Comparison of ENCODE assay signal across 8 cellular contexts in the genomic region with DNA sequence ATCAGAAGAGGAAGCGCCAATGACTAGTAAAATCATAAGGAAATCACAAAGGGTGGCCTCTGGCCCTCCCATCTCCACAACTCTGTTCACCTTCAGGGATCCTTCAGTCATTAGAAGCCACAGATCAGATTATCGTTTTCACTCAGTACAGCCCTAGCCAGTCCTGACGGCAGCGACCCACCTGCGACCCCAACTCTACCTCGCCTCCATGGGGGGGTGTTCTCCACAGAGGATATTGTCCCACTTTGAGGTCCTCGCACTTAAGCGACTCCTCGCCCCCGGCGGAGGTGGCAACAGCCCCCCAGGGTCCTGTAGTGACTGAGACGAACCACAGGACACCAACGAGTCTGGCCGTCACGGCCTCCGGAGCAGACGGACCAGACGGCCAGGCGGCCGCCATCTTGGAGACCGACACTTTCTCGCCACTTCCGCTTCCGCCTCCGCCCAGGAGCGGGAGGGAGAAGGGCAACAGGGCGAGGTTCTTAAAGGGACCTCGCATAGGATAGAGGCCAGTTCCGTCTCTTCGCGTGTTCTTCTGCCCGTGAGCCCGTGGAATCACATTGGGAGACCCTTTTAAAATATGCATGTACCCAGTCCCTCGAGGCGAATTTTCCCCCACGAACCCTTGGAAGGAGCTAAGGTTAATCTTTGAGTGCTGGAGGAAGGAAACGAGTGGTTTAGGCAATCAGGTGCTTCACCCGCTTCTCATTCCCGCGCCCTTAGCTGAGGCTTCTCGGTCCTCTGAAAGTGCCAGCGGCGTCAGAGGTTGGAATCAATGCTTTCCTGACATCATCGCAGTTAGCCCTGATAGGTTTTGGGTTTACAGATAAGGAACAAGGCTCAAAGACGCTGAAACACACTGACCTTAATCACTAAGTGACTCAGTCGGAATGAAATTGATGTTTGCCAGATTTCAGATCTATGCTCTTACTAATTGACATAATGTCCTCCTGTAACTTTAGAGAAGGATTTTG. TPM values are rescaled to one million over a fixed set of nuclear protein-coding genes. Genes with fewer than 3 reads are reported as not detected.
DNase-seq lines count a peak whose midpoint lies in the region; ATAC-seq and TF ChIP-seq lines count a peak whose summit lies in the region.

A gene (minus strand): TSS at position 421 of the 974 bp plus-strand sequence. CDS start 21 bp downstream, at position 400.

- peak within 1 kb of the TSS; percentile 96 for H3K4me2 ChIP-seq in Karpas-422 (ENCODE audit: low read depth, low read length, poor library complexity, severe bottlenecking)

- H3K27me3 Mint-ChIP-seq in naive thymus-derived CD8-positive, alpha-beta T cell = no peaks in the 10 kb centered on the region

- peak; percentile 96 for DNase-seq in DMS79 treated with DMSO at 0.1 percent for 48 hours (lab: John Stamatoyannopoulos, UW)
- DNase-seq in Karpas-422 = peak; percentile 95
- DNase-seq in RPMI7951 (ENCODE audit: low read depth) = peak; percentile 91
- peak; percentile 71 to 79 for DNase-seq in activated T-helper 1 cell treated with anti-CD3 and anti-CD28 coated beads, Interleukin-2, amount 50 U/mL, for 16 hours (ENCODE audit: low read depth in 1 of 2, low spot score in 1 of 2)
- peak; percentile 87 for DNase-seq in fibroblast of mammary gland (ENCODE audit: low read depth)
- peak; percentile 70 to 89 (median 82) for DNase-seq in naive thymus-derived CD8-positive, alpha-beta T cell
- peak; percentile 69 to 86 (median 74) for DNase-seq in stimulated activated naive CD4-positive, alpha-beta T cell (lab: John Stamatoyannopoulos, UW)

- H3K27ac Mint-ChIP-seq in naive thymus-derived CD8-positive, alpha-beta T cell = peak within 1 kb of the TSS; percentile 94 to 99 (median 98)

- H3K36me3 ChIP-seq in Karpas-422 (ENCODE audit: insufficient read depth, low read length) = peaks cover 3% of the 10 kb centered on the region; the same call in 1 of the 2 replicates

- H2AFZ ChIP-seq in Karpas-422 (ENCODE audit: low read length) = peak within 1 kb of the TSS; percentile 96

- H3K9me2 ChIP-seq in Karpas-422 (replicated peaks; ENCODE audit: insufficient read depth, low read length) = no peaks in the 10 kb centered on the region

- H3K27me3 ChIP-seq in Karpas-422 (ENCODE audit: low read length) = no peaks in the 10 kb centered on the region

- peak; percentile 100 for ATAC-seq in GM21825 (IDR thresholded peaks at IDR 0.05; ENCODE audit: unreplicated experiment)
- ATAC-seq in naive thymus-derived CD8-positive, alpha-beta T cell = peak; percentile 96

- H4K20me1 ChIP-seq in Karpas-422 (ENCODE audit: insufficient read depth, low read depth, low read length) = no peaks in the 10 kb centered on the region

- peaks cover 8 to 43% (median 34%) of the 10 kb centered on the region in 4 donors for H3K4me1 Mint-ChIP-seq in naive thymus-derived CD8-positive, alpha-beta T cell

- POLR2A ChIA-PET in naive thymus-derived CD8-positive, alpha-beta T cell (lab: Charles Lee) = interaction anchor here (0.6 to 1.9 kb wide), 6 partner anchors 10 to 209 kb away, joined by 3 to 10 read pairs (median 6); a partner anchor contains a TSS

- peaks cover 48% of the 10 kb centered on the region for H3K79me2 ChIP-seq in Karpas-422 (ENCODE audit: low read length)

- H3K9me3 ChIP-seq in Karpas-422 (ENCODE audit: low read length) = no peaks in the 10 kb centered on the region

- no peak for TF ChIP-seq CTCF in fibroblast of mammary gland (conservative IDR thresholded peaks at IDR 0.05; ENCODE audit: control insufficient read depth, insufficient read depth, low read depth, low read length)

- no peaks in the 10 kb centered on the region for H3K9me3 Mint-ChIP-seq in naive thymus-derived CD8-positive, alpha-beta T cell

- peak within 1 kb of the TSS; percentile 95 to 99 (median 99) for H3K4me3 Mint-ChIP-seq in naive thymus-derived CD8-positive, alpha-beta T cell

- H3K27ac ChIP-seq in Karpas-422 (ENCODE audit: low read length) = peak within 1 kb of the TSS; percentile 55

- peak within 1 kb of the TSS; percentile 95 for H3K9ac ChIP-seq in Karpas-422 (ENCODE audit: low read length)

- peak within 1 kb of the TSS; percentile 96 for H3K4me3 ChIP-seq in Karpas-422 (ENCODE audit: low read length)
- H3K4me3 ChIP-seq in fibroblast of mammary gland (ENCODE audit: control insufficient read depth, low read depth, low read length) = peak within 1 kb of the TSS; percentile 100

- peaks cover 24% of the 10 kb centered on the region for H3K4me1 ChIP-seq in Karpas-422 (ENCODE audit: low read length)

- peaks cover 0 to 23% (median 5%) of the 10 kb centered on the region in 3 donors for H3K36me3 Mint-ChIP-seq in naive thymus-derived CD8-positive, alpha-beta T cell

RNA-seq across cellular contexts. Expression of the gene that starts here (rescaled TPM):
- total RNA-seq in Karpas-422 (2014; rRNA removed; shearing (Covaris generic); ENCODE audit: low replicate concordance) = 48.2 and 67.3 TPM in 2 replicates
- total RNA-seq in RPMI7951 (2014; rRNA removed; shearing (Covaris generic)) = 89.5 and 91.2 TPM in 2 replicates
- total RNA-seq in naive thymus-derived CD8-positive, alpha-beta T cell = 10 to 100 TPM; 46.9 to 47.3 TPM
- 10 to 100 TPM; 27.7 to 37.9 (median 32.1) TPM for polyA plus RNA-seq in naive thymus-derived CD8-positive, alpha-beta T cell

Comparison
In these comparisons a context has a peak if more than half of its experiments do, and no peak if none do; other contexts are left out.
1. Peak in every context shown above with its lines: DNase-seq, ATAC-seq, H3K4me3 ChIP-seq and H3K27ac ChIP-seq.